28 cellular contexts compared by ENCODE assay signal in genomic region chr9:78300209-78300608, GRCh38. TPM values are rescaled to one million over a fixed set of nuclear protein-coding genes. Genes with fewer than 3 reads are reported as not detected.
A peak's percentile ranks its signal among the peaks of the same experiment; 100 is the strongest.
DNase-seq lines count a peak whose midpoint lies in the region; ATAC-seq, FAIRE-seq and TF ChIP-seq lines count a peak whose summit lies in the region.
"Had no signal": no experiment of that assay in that cellular context is flagged by ENCODE, and none has a peak within 500 bp of the region (broad histone marks: within the 10 kb centered on the region; RNA-seq: fewer than 3 reads in every experiment).

No MANE protein-coding gene starts in this region.

- H3K4me3 ChIP-seq in A549 (0 out of 3 replicates have a peak overlapping the region, but pooled peaks have one; percentile 9), HepG2 (replicated peaks in 1 of 3; ENCODE audit: insufficient read depth in 1 of 3, low read depth in 2 of 3, low read length in 3 of 3) (peak overlapping the region in 1 of 3 experiments; percentile 88; a peak in 4 of 6 replicates), thyroid gland (replicated peaks in 1 of 3) (no peak overlapping the region)
- H3K4me3 ChIP-seq: cardiac muscle cell, SJCRH30, transverse colon had no signal

- no peak for TF ChIP-seq CTCF in A549 (IDR thresholded peaks at IDR 0.05)
- no peak for TF ChIP-seq CTCF in brain (conservative IDR thresholded peaks at IDR 0.05)
- TF ChIP-seq CTCF in HepG2 (CRISPR knock-in tag; IDR thresholded peaks at IDR 0.05), result no peak
- no peak for TF ChIP-seq CTCF in thyroid gland (IDR thresholded peaks at IDR 0.05)

- no peak overlapping the region for H2AFZ ChIP-seq in HepG2 (ENCODE audit: low read length)

- peak overlapping the region in 4 of 5 experiments; percentile 2 to 54 (median 24) for H3K27ac Mint-ChIP-seq in brain
- H3K27ac Mint-ChIP-seq: activated naive CD4-positive, alpha-beta T cell treated with anti-CD3 and anti-CD28 coated beads for 36 hours; activated T-helper 1 cell treated with anti-CD3 and anti-CD28 coated beads, Interleukin-12 subunit alpha, Interleukin-12 subunit beta, Interleukin-2, Interleukin-4 antibody, amounts not matched to agents 30 ng/mL and 10 ng/mL and 1 ng/mL, durations not matched to agents 14 hours and 24 hours and 36 hours; effector memory CD8-positive, alpha-beta T cell had no signal

- H3K79me2 ChIP-seq in HepG2 (ENCODE audit: insufficient read depth, low read length), result peaks cover 51% of the 10 kb centered on the region

- no peak for TF ChIP-seq EP300 in A549 (IDR thresholded peaks at IDR 0.05)
- 0 out of 4 replicates have a peak, but pooled peaks of 1 of the 2 experiments have one; percentile 7 for TF ChIP-seq EP300 in HepG2 (IDR thresholded peaks at IDR 0.05; ENCODE audit: low read depth in 2 of 2, low read length in 2 of 2)
- TF ChIP-seq EP300 in HepG2 (CRISPR knock-in tag; IDR thresholded peaks at IDR 0.05; ENCODE audit: borderline replicate concordance), result no peak

- peaks cover 13 to 50% of the 10 kb centered on the region in 2 experiments for H3K36me3 ChIP-seq in HepG2 (replicated peaks in 1 of 2; ENCODE audit: control insufficient read depth in 1 of 2, insufficient read depth in 2 of 2, low read length in 2 of 2)
- no peaks in the 10 kb centered on the region for H3K36me3 ChIP-seq in thyroid gland
- H3K36me3 ChIP-seq: transverse colon, WERI-Rb-1 had no signal

- H3K9me3 Mint-ChIP-seq in brain, result peaks cover 0 to 7% (median 0%) of the 10 kb centered on the region in 5 experiments
- H3K9me3 Mint-ChIP-seq: activated naive CD4-positive, alpha-beta T cell treated with anti-CD3 and anti-CD28 coated beads for 36 hours; activated T-helper 1 cell treated with anti-CD3 and anti-CD28 coated beads, Interleukin-12 subunit alpha, Interleukin-12 subunit beta, Interleukin-2, Interleukin-4 antibody, amounts not matched to agents 30 ng/mL and 10 ng/mL and 1 ng/mL, durations not matched to agents 14 hours and 24 hours and 36 hours; effector memory CD8-positive, alpha-beta T cell; naive thymus-derived CD4-positive, alpha-beta T cell had no signal

- no TSS peak for BruUV-seq in HepG2 (replicated peaks; lab: Mats Ljungman, UMichigan)

- H3K27me3 ChIP-seq in HepG2 (ENCODE audit: control insufficient read depth in 1 of 2, insufficient read depth in 2 of 2, low read length in 2 of 2), result no peaks in the 10 kb centered on the region; a peak in 2 of 5 replicates
- H3K27me3 ChIP-seq in thyroid gland, result no peaks in the 10 kb centered on the region
- H3K27me3 ChIP-seq: cardiac muscle cell, SJCRH30 had no signal

- 88% methylated on average over 6 of the region's 6 CpGs for WGBS in A549 (ENCODE audit: missing lambda C conversion rate)
- WGBS in HepG2 (ENCODE audit: low lambda C conversion rate), result 38% methylated on average over 6 of the region's 6 CpGs
- 95 to 97% methylated on average over 6 of the region's 6 CpGs for WGBS in thyroid gland, 2 donors

- FAIRE-seq in A549 (lab: Jason Lieb, UNC) (no peak), HepG2 (lab: Jason Lieb, UNC) (peak; percentile 42)
- FAIRE-seq: islet of Langerhans had no signal

- CTCF ChIA-PET in A549 (lab: Yijun Ruan, JAX) (interaction anchor here (1.2 kb wide), 1 partner anchor 39 kb away, joined by 3 read pairs; no protein-coding TSS in a partner anchor), HepG2 (lab: Yijun Ruan, JAX; ENCODE audit: low intra/inter-chr PET ratio, low total read pairs) (no interaction called here)

- H3K4me2 ChIP-seq in A549 (peak overlapping the region; percentile 83), HepG2 (ENCODE audit: low read depth, low read length) (peak overlapping the region; percentile 76)

- H3K9me3 ChIP-seq in A549 (no peaks in the 10 kb centered on the region), HepG2 (ENCODE audit: low read length) (no peaks in the 10 kb centered on the region), thyroid gland (no peaks in the 10 kb centered on the region)
- H3K9me3 ChIP-seq: SJCRH30, transverse colon had no signal

- peaks cover 3% of the 10 kb centered on the region for H3K27me3 Mint-ChIP-seq in brain
- H3K27me3 Mint-ChIP-seq: effector memory CD8-positive, alpha-beta T cell had no signal

- in situ Hi-C loops in HepG2 (cut with HindIII; ENCODE audit: extremely low pct_ligation_motif_present, low pct_unique_long_range_greater_than_20kb), result no loop called here

- H3K36me3 Mint-ChIP-seq in brain, result peaks cover 65% of the 10 kb centered on the region

- H3K9ac ChIP-seq in HepG2 (ENCODE audit: insufficient read depth, low read depth, low read length), result no peak overlapping the region

- H3K4me3 Mint-ChIP-seq in brain, result peak overlapping the region; percentile 8 to 99 (median 44)
- H3K4me3 Mint-ChIP-seq: activated naive CD4-positive, alpha-beta T cell treated with anti-CD3 and anti-CD28 coated beads for 36 hours; effector memory CD8-positive, alpha-beta T cell; naive thymus-derived CD4-positive, alpha-beta T cell had no signal

- TF ChIP-seq RAD21 in A549 (conservative IDR thresholded peaks at IDR 0.05 in 1 of 2, IDR thresholded peaks at IDR 0.05 in 1 of 2) (no peak), HepG2 (CRISPR knock-in tag; IDR thresholded peaks at IDR 0.05) (no peak)

- DNase-seq in A549 (ENCODE audit: low read depth in 1 of 2, low spot score in 1 of 2) (no peak), HuH-7 (ENCODE audit: low spot score) (peak; percentile 38), HepG2 (ENCODE audit: low spot score) (peak; percentile 31), thyroid gland (no peak), GOT3 (lab: John Stamatoyannopoulos, UW) (no peak)
- DNase-seq: activated CD4-positive, alpha-beta T cell treated with anti-CD3 and anti-CD28 coated beads for 48 hours; activated naive CD4-positive, alpha-beta T cell treated with anti-CD3 and anti-CD28 coated beads for 36 hours; cortex of kidney; effector memory CD8-positive, alpha-beta T cell; erythroblast; naive thymus-derived CD4-positive, alpha-beta T cell; NCI-H1105; NCI-H187; NCI-H446 treated with DMSO at 0.1 percent for 48 hours; NCI-H774; RPMI8226; SJCRH30; stimulated activated CD4-positive, alpha-beta T cell treated with anti-CD3 and anti-CD28 coated beads, Interleukin-4, amount 100 ng/mL, for 24 hours; T1000; transverse colon; WERI-Rb-1 had no signal

- POLR2A ChIA-PET in A549 (lab: Yijun Ruan, JAX) (no interaction called here), HepG2 (lab: Yijun Ruan, JAX) (interaction anchor here (0.9 to 6.3 kb wide), 2 partner anchors 9 to 14 kb away, joined by 4 to 107 read pairs; no protein-coding TSS in a partner anchor)

- peaks cover 58% of the 10 kb centered on the region for H3K4me1 Mint-ChIP-seq in brain

- TF ChIP-seq POLR2A in A549 (IDR thresholded peaks at IDR 0.05; ENCODE audit: low read length), result no peak
- TF ChIP-seq POLR2A in HepG2 (IDR thresholded peaks at IDR 0.05; ENCODE audit: insufficient read depth in 1 of 2, low read depth in 2 of 2, low read length in 2 of 2), result no peak; a peak in 1 of 4 replicates
- TF ChIP-seq POLR2A in thyroid gland (IDR thresholded peaks at IDR 0.05), result no peak

- H4K20me1 ChIP-seq in HepG2 (ENCODE audit: insufficient read depth, low read length), result peaks cover 39% of the 10 kb centered on the region

- ATAC-seq in A549 (no peak), HepG2 (no peak), HG02938 (IDR thresholded peaks at IDR 0.05; ENCODE audit: unreplicated experiment) (no peak), HG03108 (IDR thresholded peaks at IDR 0.05; ENCODE audit: unreplicated experiment) (no peak)
- ATAC-seq: effector memory CD8-positive, alpha-beta T cell; HCT116; naive thymus-derived CD4-positive, alpha-beta T cell had no signal

- H3K27ac ChIP-seq in A549 (no peak overlapping the region), HepG2 (ENCODE audit: extremely low read length, insufficient read depth, low read length) (peak overlapping the region; percentile 22), thyroid gland (no peak overlapping the region)
- H3K27ac ChIP-seq: cardiac muscle cell, SJCRH30, transverse colon, WERI-Rb-1 had no signal

- intact Hi-C loops in HepG2 (cut with micrococcal nuclease; ENCODE audit: unreplicated experiment), result no loop called here
- intact Hi-C loops in thyroid gland (cut with DNase I), result no loop called here

- peaks cover 48% of the 10 kb centered on the region for H3K4me1 ChIP-seq in A549
- peaks cover 64% of the 10 kb centered on the region for H3K4me1 ChIP-seq in HepG2 (ENCODE audit: insufficient read depth, low read length)
- peaks cover 13 to 14% of the 10 kb centered on the region in 2 donors for H3K4me1 ChIP-seq in thyroid gland

TF ChIP-seq in A549, 52 proteins besides CTCF, POLR2A, EP300 and RAD21 (continues in another document):
- TF ChIP-seq KDM5A (IDR thresholded peaks at IDR 0.05), result no peak

RNA-seq across cellular contexts. Expression of gene PSAT1, which starts 3.3 kb away (rescaled TPM):
- 383 and 529 TPM in 2 replicates for polyA plus RNA-seq in A549 (2011; rRNA removed)
- polyA plus RNA-seq in A549 (2012; cell fraction: cytosol; rRNA removed), result 164 and 182 TPM in 2 replicates
- polyA plus RNA-seq in A549 (2012; cell fraction: nucleus; rRNA removed), result 92.2 and 121 TPM in 2 replicates
- 196 to 239 TPM (median 200 TPM) in 3 replicates for polyA plus RNA-seq in A549 (2017; fragmentation: RNase III; extraction: RNeasy Plus Mini Kit Qiagen cat#74134 plus additional on column Dnase treatment)
- polyA minus RNA-seq in A549 (2011; rRNA and poly(A)+ RNA removed), result 226 and 254 TPM in 2 replicates
- polyA plus RNA-seq in brain (ENCODE audit: insufficient read depth, low read depth, low replicate concordance), result 164 TPM
- total RNA-seq in HepG2 (2016; rRNA removed; fragmentation: Illumina TruSeq; extraction: Trizol), result 135 and 262 TPM in 2 replicates
- 16.9 and 17.4 TPM in 2 replicates for total RNA-seq in HepG2 (2016; cell fraction: cytosol; rRNA removed; fragmentation: Illumina TruSeq; extraction: Trizol; ENCODE audit: low read depth)
- total RNA-seq in HepG2 (2016; cell fraction: insoluble cytoplasmic fraction; rRNA removed; fragmentation: Illumina TruSeq; extraction: Trizol), result 134 and 259 TPM in 2 replicates
- 55.1 and 59.2 TPM in 2 replicates for total RNA-seq in HepG2 (2016; cell fraction: membrane; rRNA removed; fragmentation: Illumina TruSeq; extraction: Trizol)
- total RNA-seq in HepG2 (2016; cell fraction: nucleus; rRNA removed; fragmentation: Illumina TruSeq; extraction: Trizol), result 92.0 and 102 TPM in 2 replicates
- 197 and 229 TPM in 2 replicates for polyA plus RNA-seq in HepG2 (2011; rRNA removed)
- 174 and 239 TPM in 2 replicates for polyA plus RNA-seq in HepG2 (2011; cell fraction: cytosol; rRNA removed)
- 53.5 and 69.1 TPM in 2 replicates for polyA plus RNA-seq in HepG2 (2011; cell fraction: nucleus; rRNA removed)
- polyA plus RNA-seq in HepG2 (2012), result 252 and 381 TPM in 2 replicates
- 23.7 and 24.6 TPM in 2 replicates for polyA plus RNA-seq in HepG2 (2016; cell fraction: cytosol; fragmentation: Illumina TruSeq; extraction: Trizol; ENCODE audit: low read depth)
- polyA plus RNA-seq in HepG2 (2016; cell fraction: insoluble cytoplasmic fraction; fragmentation: Illumina TruSeq; extraction: Trizol; ENCODE audit: low read depth), result 471 and 492 TPM in 2 replicates
- 65.5 and 69.3 TPM in 2 replicates for polyA plus RNA-seq in HepG2 (2016; cell fraction: membrane; fragmentation: Illumina TruSeq; extraction: Trizol; ENCODE audit: low read depth)
- polyA plus RNA-seq in HepG2 (2016; cell fraction: nucleus; fragmentation: Illumina TruSeq; extraction: Trizol; ENCODE audit: insufficient read depth, low read depth), result 163 TPM in 2 replicates
- 98.7 and 239 TPM in 2 replicates for polyA minus RNA-seq in HepG2 (2011; rRNA and poly(A)+ RNA removed; ENCODE audit: low replicate concordance)
- 170 and 192 TPM in 2 replicates for polyA minus RNA-seq in HepG2 (2011; cell fraction: cytosol; rRNA and poly(A)+ RNA removed)
- 105 and 132 TPM in 2 replicates for polyA minus RNA-seq in HepG2 (2011; cell fraction: nucleus; rRNA and poly(A)+ RNA removed)
- total RNA-seq in thyroid gland, result 10 to 100 TPM; 11.2 to 88.2 (median 13.1) TPM

Comparison
In these comparisons a context has a peak if more than half of its experiments do, and no peak if none do; other contexts are left out.
1. DNase-seq: peak in HuH-7 (single experiment) and HepG2 (single experiment); none in A549 (0 of 2), thyroid gland (0 of 2) and GOT3 (single experiment).
2. Of the 38 proteins assayed by ChIP-seq in both HepG2 and A549: peak only in HepG2: FOSL2; only in A549: none; in both: none; in neither: 35; mixed calls (peak in some experiments, not most) for 2.